Comparison of ENCODE assay signal across 19 cellular contexts in genomic region chr4:102678107-102678506, GRCh38.
A peak's percentile ranks its signal among the peaks of the same experiment; 100 is the strongest.
DNase-seq lines count a peak whose midpoint lies in the region; ATAC-seq, FAIRE-seq and TF ChIP-seq lines count a peak whose summit lies in the region.
"Had no signal": no experiment of that assay in that cellular context is flagged by ENCODE, and none has a peak within 500 bp of the region (broad histone marks: within the 10 kb centered on the region; RNA-seq: fewer than 3 reads in every experiment).

No MANE protein-coding gene starts in this region.

- H3K9me3 Mint-ChIP-seq in mesothelial cell of epicardium: no peaks in the 10 kb centered on the region
- H3K9me3 Mint-ChIP-seq: CD8-positive, alpha-beta memory T cell had no signal

- H3K4me1 Mint-ChIP-seq in mesothelial cell of epicardium: peaks cover 51% of the 10 kb centered on the region

- TF ChIP-seq CTCF in bronchial epithelial cell (IDR thresholded peaks at IDR 0.05; ENCODE audit: insufficient read depth, low read length, severe bottlenecking) (no peak), mesothelial cell of epicardium (IDR thresholded peaks at IDR 0.05; ENCODE audit: unreplicated experiment) (no peak)

- H3K27me3 ChIP-seq in bronchial epithelial cell (ENCODE audit: control insufficient read depth, insufficient read depth, low read length): no peaks in the 10 kb centered on the region
- H3K27me3 ChIP-seq: BLaER1 had no signal

- FAIRE-seq in bronchial epithelial cell (lab: Jason Lieb, UNC): no peak

- H3K36me3 Mint-ChIP-seq in mesothelial cell of epicardium: peaks cover 7% of the 10 kb centered on the region

- ATAC-seq in GM21717 (IDR thresholded peaks at IDR 0.05; ENCODE audit: unreplicated experiment): no peak
- ATAC-seq in HG03460 (IDR thresholded peaks at IDR 0.05; ENCODE audit: unreplicated experiment): no peak

- no peak overlapping the region for H3K4me3 Mint-ChIP-seq in mesothelial cell of epicardium
- H3K4me3 Mint-ChIP-seq: CD8-positive, alpha-beta memory T cell had no signal

- no peaks in the 10 kb centered on the region for H3K36me3 ChIP-seq in bronchial epithelial cell (ENCODE audit: control insufficient read depth, insufficient read depth, low read length)
- H3K36me3 ChIP-seq: HAP-1 had no signal

- no peaks in the 10 kb centered on the region for H3K27me3 Mint-ChIP-seq in mesothelial cell of epicardium (ENCODE audit: low read depth)
- H3K27me3 Mint-ChIP-seq: CD8-positive, alpha-beta memory T cell had no signal

- H3K27ac Mint-ChIP-seq in mesothelial cell of epicardium: peak overlapping the region; percentile 92

- no peak overlapping the region for H3K4me3 ChIP-seq in bronchial epithelial cell (ENCODE audit: low read depth, low read length)
- H3K4me3 ChIP-seq: BLaER1, HAP-1 had no signal

- peak; percentile 38 for DNase-seq in NCI-H1105 treated with DMSO at 0.1 percent for 48 hours (lab: John Stamatoyannopoulos, UW)
- DNase-seq in NCI-H1105 (lab: John Stamatoyannopoulos, UW): no peak
- DNase-seq in NCI-H146 treated with DMSO at 0.1 percent for 48 hours (lab: John Stamatoyannopoulos, UW; ENCODE audit: unreplicated experiment): peak; percentile 1
- peak; percentile 26 for DNase-seq in bronchial epithelial cell (ENCODE audit: low read depth)
- DNase-seq in mesothelial cell of epicardium (ENCODE audit: low spot score in 2 of 2, unreplicated experiment in 2 of 2): no peak
- no peak for DNase-seq in occipital lobe (lab: John Stamatoyannopoulos, UW)
- DNase-seq: CD8-positive, alpha-beta memory T cell; EL; MV-4-11; NCI-H1930; NCI-H345; NCI-H526 treated with DMSO at 0.1 percent for 48 hours; Right ventricle myocardium superior; SK-N-SH; T-helper 1 cell had no signal

Comparison
In these comparisons a context has a peak if more than half of its experiments do, and no peak if none do; other contexts are left out.
1. DNase-seq: peak in NCI-H1105 treated with DMSO at 0.1 percent for 48 hours (single experiment), NCI-H146 treated with DMSO at 0.1 percent for 48 hours (single experiment) and bronchial epithelial cell (single experiment); none in NCI-H1105 (single experiment), mesothelial cell of epicardium (0 of 2) and occipital lobe (single experiment).